1 cellular context compared by ENCODE assay signal in the genomic region with DNA sequence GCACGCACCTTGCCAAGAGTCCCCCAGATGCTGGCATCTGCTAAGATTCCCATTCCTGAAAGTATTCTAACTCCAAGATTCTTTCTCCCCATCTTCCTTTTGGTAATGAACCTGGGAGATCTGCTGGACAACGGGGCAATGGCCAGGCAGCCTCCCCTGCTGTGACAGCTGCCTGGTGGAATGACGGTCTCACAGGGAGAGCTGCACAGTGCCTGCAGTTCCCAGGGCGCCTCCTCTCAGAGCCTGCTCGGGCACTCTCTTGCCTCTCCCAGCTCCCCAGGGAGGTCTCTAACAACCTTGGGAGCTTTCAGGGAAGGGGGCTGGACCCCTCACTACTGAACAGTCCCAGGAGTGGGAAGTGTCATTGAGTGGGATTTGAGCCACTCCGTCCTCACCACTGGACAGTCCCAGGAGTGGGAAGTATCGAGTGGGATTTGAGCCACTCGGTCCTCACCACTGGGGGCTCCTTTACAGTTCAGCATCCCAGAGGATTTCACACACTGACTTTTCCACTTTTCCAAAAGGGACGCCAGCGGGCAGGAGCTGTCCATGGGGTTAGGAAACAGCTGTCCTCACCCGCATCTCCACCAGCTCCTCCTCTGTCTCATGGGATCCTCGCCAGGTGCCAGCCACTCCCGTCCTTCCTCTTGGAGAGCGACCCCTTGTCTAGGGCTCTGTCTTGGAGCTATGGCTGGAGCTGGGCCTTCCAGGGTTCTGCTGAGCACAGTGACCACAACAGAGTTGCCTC.
TF ChIP-seq lines count a peak whose summit lies in the region.

No MANE protein-coding gene starts in this region.

TF ChIP-seq in A549, 52 proteins besides CTCF, POLR2A, EP300 and RAD21 (continued from another document):
- TF ChIP-seq, protein P1, sequence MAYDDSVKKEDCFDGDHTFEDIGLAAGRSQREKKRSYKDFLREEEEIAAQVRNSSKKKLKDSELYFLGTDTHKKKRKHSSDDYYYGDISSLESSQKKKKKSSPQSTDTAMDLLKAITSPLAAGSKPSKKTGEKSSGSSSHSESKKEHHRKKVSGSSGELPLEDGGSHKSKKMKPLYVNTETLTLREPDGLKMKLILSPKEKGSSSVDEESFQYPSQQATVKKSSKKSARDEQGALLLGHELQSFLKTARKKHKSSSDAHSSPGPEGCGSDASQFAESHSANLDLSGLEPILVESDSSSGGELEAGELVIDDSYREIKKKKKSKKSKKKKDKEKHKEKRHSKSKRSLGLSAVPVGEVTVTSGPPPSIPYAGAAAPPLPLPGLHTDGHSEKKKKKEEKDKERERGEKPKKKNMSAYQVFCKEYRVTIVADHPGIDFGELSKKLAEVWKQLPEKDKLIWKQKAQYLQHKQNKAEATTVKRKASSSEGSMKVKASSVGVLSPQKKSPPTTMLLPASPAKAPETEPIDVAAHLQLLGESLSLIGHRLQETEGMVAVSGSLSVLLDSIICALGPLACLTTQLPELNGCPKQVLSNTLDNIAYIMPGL (CRISPR knock-in tag; IDR thresholded peaks at IDR 0.05; ENCODE audit: borderline replicate concordance): no peak
- TF ChIP-seq JUN (IDR thresholded peaks at IDR 0.05): no peak
- no peak for TF ChIP-seq CHD4 (IDR thresholded peaks at IDR 0.05; ENCODE audit: borderline replicate concordance)
TF ChIP-seq in A549: peak in this region for 0.
